In genomic region chr2:9593936-9594335, GRCh38 we compare ENCODE assay signal across 13 cellular contexts. TPM values are rescaled to one million over a fixed set of nuclear protein-coding genes. Genes with fewer than 3 reads are reported as not detected.
DNase-seq lines count a peak whose midpoint lies in the region; ATAC-seq, FAIRE-seq and TF ChIP-seq lines count a peak whose summit lies in the region.
"Had no signal": no experiment of that assay in that cellular context is flagged by ENCODE, and none has a peak within 500 bp of the region (broad histone marks: within the 10 kb centered on the region; RNA-seq: fewer than 3 reads in every experiment).

No MANE protein-coding gene starts in this region.

- H3K4me2 ChIP-seq in smooth muscle cell (peak overlapping the region; percentile 19), neural progenitor cell (no peak overlapping the region)

- H3K27me3 Mint-ChIP-seq in activated T-cell treated with anti-CD3 and anti-CD28 coated beads, Interleukin-2, amount 50 U/mL, for 4 hours (ENCODE audit: low read depth) = no peaks in the 10 kb centered on the region
- no peaks in the 10 kb centered on the region for H3K27me3 Mint-ChIP-seq in neural progenitor cell (ENCODE audit: insufficient read depth, low read depth)
- H3K27me3 Mint-ChIP-seq: brain had no signal

- WGBS in right cardiac atrium = 83% methylated on average over 4 of the region's 4 CpGs
- 96% methylated on average over 4 of the region's 4 CpGs for WGBS in smooth muscle cell (ENCODE audit: low lambda C conversion rate)

- H3K27me3 ChIP-seq in right cardiac atrium (ENCODE audit: control insufficient read depth, insufficient read depth) (no peaks in the 10 kb centered on the region), smooth muscle cell (ENCODE audit: low read depth) (no peaks in the 10 kb centered on the region), neural progenitor cell (no peaks in the 10 kb centered on the region)

- H3K27ac ChIP-seq in right cardiac atrium (ENCODE audit: low read length) = no peak overlapping the region
- peak overlapping the region; percentile 84 for H3K27ac ChIP-seq in smooth muscle cell (ENCODE audit: low read depth)
- H3K27ac ChIP-seq in neural progenitor cell = no peak overlapping the region

- ATAC-seq in activated T-cell treated with anti-CD3 and anti-CD28 coated beads, Interleukin-2, amount 50 U/mL, for 4 hours = peak in 1 of 2 donors; percentile 16
- ATAC-seq in right cardiac atrium = peak; percentile 47 to 54

- peaks cover 67% of the 10 kb centered on the region for H3K4me1 Mint-ChIP-seq in activated T-cell treated with anti-CD3 and anti-CD28 coated beads, Interleukin-2, amount 50 U/mL, for 4 hours (ENCODE audit: low read depth)
- peaks cover 10% of the 10 kb centered on the region for H3K4me1 Mint-ChIP-seq in neural progenitor cell

- FAIRE-seq in TTC549 (lab: Jason Lieb, UNC) = peak; percentile 53

- H3K36me3 ChIP-seq in smooth muscle cell (ENCODE audit: low read depth) = peaks cover 24% of the 10 kb centered on the region
- H3K36me3 ChIP-seq in neural progenitor cell = peaks cover 22% of the 10 kb centered on the region

- H3K9ac ChIP-seq in smooth muscle cell (ENCODE audit: low read depth) (no peak overlapping the region), neural progenitor cell (no peak overlapping the region)

- peaks cover 5% of the 10 kb centered on the region for H3K9me3 Mint-ChIP-seq in activated T-cell treated with anti-CD3 and anti-CD28 coated beads, Interleukin-2, amount 50 U/mL, for 4 hours
- peaks cover 15% of the 10 kb centered on the region for H3K9me3 Mint-ChIP-seq in neural progenitor cell

- TF ChIP-seq CTCF in smooth muscle cell (IDR thresholded peaks at IDR 0.05; ENCODE audit: borderline replicate concordance, insufficient read depth, poor library complexity, severe bottlenecking) (no peak), neural progenitor cell (IDR thresholded peaks at IDR 0.05) (no peak)

- H3K36me3 Mint-ChIP-seq in activated T-cell treated with anti-CD3 and anti-CD28 coated beads, Interleukin-2, amount 50 U/mL, for 4 hours (ENCODE audit: insufficient read depth) = peaks cover 41% of the 10 kb centered on the region
- peaks cover 52% of the 10 kb centered on the region for H3K36me3 Mint-ChIP-seq in neural progenitor cell

- no peak for DNase-seq in activated T-cell treated with anti-CD3 and anti-CD28 coated beads, Interleukin-2, amount 50 U/mL, for 4 hours
- DNase-seq in activated T-cell treated with anti-CD3 and anti-CD28 coated beads for 4 hours (no peak), right cardiac atrium (no peak), smooth muscle cell (lab: John Stamatoyannopoulos, UW; ENCODE audit: unreplicated experiment) (no peak), head of caudate nucleus (no peak), neural progenitor cell (ENCODE audit: low spot score) (no peak)
- no peak for DNase-seq in stimulated activated naive CD4-positive, alpha-beta T cell (lab: John Stamatoyannopoulos, UW)
- DNase-seq: activated CD8-positive, alpha-beta memory T cell treated with anti-CD3 and anti-CD28 coated beads, Interleukin-2, amount 50 U/mL, for 48 hours; DMS 273 treated with DMSO at 0.1 percent for 48 hours; H7; NCI-H2081 had no signal

- H3K4me3 Mint-ChIP-seq in activated T-cell treated with anti-CD3 and anti-CD28 coated beads, Interleukin-2, amount 50 U/mL, for 4 hours = peak overlapping the region; percentile 49
- no peak overlapping the region for H3K4me3 Mint-ChIP-seq in neural progenitor cell

- intact Hi-C loops in right cardiac atrium (cut with DNase I) = no loop called here
- intact Hi-C loops in head of caudate nucleus (cut with DNase I) = no loop called here

- H3K4me1 ChIP-seq in right cardiac atrium (ENCODE audit: control insufficient read depth, insufficient read depth, low read length) (peaks cover 2% of the 10 kb centered on the region), smooth muscle cell (ENCODE audit: low read depth) (peaks cover 5% of the 10 kb centered on the region), neural progenitor cell (no peaks in the 10 kb centered on the region)

- H3K79me2 ChIP-seq in smooth muscle cell (ENCODE audit: low read depth) (peaks cover 98% of the 10 kb centered on the region), neural progenitor cell (ENCODE audit: low read depth) (peaks cover 100% of the 10 kb centered on the region)

- no peak overlapping the region for H2AFZ ChIP-seq in smooth muscle cell (ENCODE audit: low read depth)
- no peak overlapping the region for H2AFZ ChIP-seq in neural progenitor cell (replicated peaks)

- no peak overlapping the region for H3K27ac Mint-ChIP-seq in neural progenitor cell

- H4K20me1 ChIP-seq in smooth muscle cell (ENCODE audit: low read depth) (peaks cover 96% of the 10 kb centered on the region), neural progenitor cell (ENCODE audit: low read depth) (peaks cover 78% of the 10 kb centered on the region)

- H3K9me3 ChIP-seq in right cardiac atrium (ENCODE audit: control insufficient read depth, low read length) (no peaks in the 10 kb centered on the region), smooth muscle cell (replicated peaks; ENCODE audit: low read depth) (no peaks in the 10 kb centered on the region), neural progenitor cell (ENCODE audit: low read depth) (no peaks in the 10 kb centered on the region)

- H3K4me3 ChIP-seq in right cardiac atrium (ENCODE audit: low read length) (no peak overlapping the region), smooth muscle cell (no peak overlapping the region), neural progenitor cell (no peak overlapping the region)

- H3F3A ChIP-seq in smooth muscle cell (ENCODE audit: low read depth) = no peaks in the 10 kb centered on the region
- H3F3A ChIP-seq in neural progenitor cell (ENCODE audit: low read depth) = peaks cover 13% of the 10 kb centered on the region

RNA-seq across cellular contexts. Expression of gene YWHAQ, which starts 36.9 kb away (rescaled TPM):
- 100 to 1,000 TPM; 641 to 717 (median 687) TPM for total RNA-seq in activated T-cell treated with anti-CD3 and anti-CD28 coated beads, Interleukin-2, amount 50 U/mL, for 4 hours
- total RNA-seq in right cardiac atrium = 100 to 1,000 TPM; 154 to 201 (median 168) TPM
- polyA plus RNA-seq in right cardiac atrium = 128 TPM
- 376 and 417 TPM in 2 replicates for total RNA-seq in smooth muscle cell
- polyA plus RNA-seq in smooth muscle cell = 300 and 324 TPM in 2 replicates
- total RNA-seq in neural progenitor cell (ENCODE audit: low replicate concordance) = 468 and 655 TPM in 2 replicates

RNA-seq across cellular contexts. Expression of gene ADAM17, which starts 38.3 kb away (rescaled TPM):
- 10 to 100 TPM; 19.6 to 42.0 (median 21.6) TPM for total RNA-seq in activated T-cell treated with anti-CD3 and anti-CD28 coated beads, Interleukin-2, amount 50 U/mL, for 4 hours
- total RNA-seq in right cardiac atrium (10 to 100 TPM; 14.1 to 23.1 (median 15.8) TPM), smooth muscle cell (18.3 and 21.4 TPM in 2 replicates), neural progenitor cell (ENCODE audit: low replicate concordance) (49.7 and 72.1 TPM in 2 replicates)
- polyA plus RNA-seq in right cardiac atrium (7.1 TPM), smooth muscle cell (8.9 and 17.6 TPM in 2 replicates)
